8 cellular contexts compared by ENCODE assay signal in the genomic region with DNA sequence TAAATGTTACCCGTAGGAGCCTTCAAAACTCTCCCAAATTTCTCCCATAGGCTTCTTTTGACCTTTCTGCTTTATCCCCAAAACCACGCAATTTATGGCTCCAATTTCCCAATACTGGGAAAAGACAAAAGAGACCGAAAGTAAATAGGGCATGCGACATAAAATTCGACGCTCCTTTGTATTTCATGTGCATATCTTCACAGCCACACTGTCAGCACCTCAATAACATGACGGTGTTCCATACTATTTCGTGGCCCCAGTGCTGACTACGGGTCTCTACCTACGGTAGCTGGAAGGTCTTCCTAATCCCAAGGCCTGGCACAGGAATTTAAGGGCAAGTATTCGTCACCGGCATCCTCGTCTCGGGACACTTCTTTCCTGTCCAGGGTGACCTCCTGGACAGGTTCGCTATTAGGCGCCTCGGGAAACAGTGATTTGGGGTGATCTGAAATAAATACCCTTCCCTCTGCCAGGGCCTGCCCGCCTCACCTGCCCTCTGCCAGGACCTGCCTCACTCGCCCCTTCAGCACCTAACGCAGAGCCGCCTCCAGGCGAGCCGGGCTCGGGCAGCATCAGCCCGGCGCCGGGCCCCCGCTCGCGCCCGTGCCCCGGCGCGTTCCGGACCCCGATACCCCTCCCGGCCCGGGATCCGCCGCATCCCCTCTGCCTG. TPM values are rescaled to one million over a fixed set of nuclear protein-coding genes. Genes with fewer than 3 reads are reported as not detected.
DNase-seq lines count a peak whose midpoint lies in the region; ATAC-seq and TF ChIP-seq lines count a peak whose summit lies in the region.

No MANE protein-coding gene starts in this region.

- H3K4me1 ChIP-seq in CD8-positive, alpha-beta T cell (ENCODE audit: insufficient read depth, low read length) = peaks cover 15% of the 10 kb centered on the region
- H3K4me1 ChIP-seq in ovary (ENCODE audit: insufficient read depth) (no peaks in the 10 kb centered on the region), thyroid gland (peaks cover 25 to 30% of the 10 kb centered on the region in 2 donors)

- peaks cover 3% of the 10 kb centered on the region for H3K36me3 Mint-ChIP-seq in CD8-positive, alpha-beta T cell

- TF ChIP-seq POLR2A in ovary (IDR thresholded peaks at IDR 0.05) (no peak), thyroid gland (IDR thresholded peaks at IDR 0.05) (no peak)

- H3K4me3 ChIP-seq in CD8-positive, alpha-beta T cell (ENCODE audit: low read depth, low read length) = peak overlapping the region; percentile 64
- H3K4me3 ChIP-seq in ovary (peak overlapping the region; percentile 84), thyroid gland (replicated peaks in 1 of 3) (peak overlapping the region; percentile 78 to 81 (median 80))

- POLR2A ChIA-PET in CD8-positive, alpha-beta T cell (lab: Charles Lee) = interaction anchor here (0.7 to 2.0 kb wide), 3 partner anchors 206 to 1100 kb away, joined by 3 to 10 read pairs (median 4); partner anchors contain the start of gene ASXL2

- DNase-seq in CD8-positive, alpha-beta T cell = peak; percentile 43 to 80 (median 69)
- DNase-seq in RPMI7951 (ENCODE audit: low read depth) (peak; percentile 50), glomerular visceral epithelial cell (ENCODE audit: extremely low spot score) (peak; percentile 54), ovary (peak in 4 of 5 donors; percentile 56 to 76 (median 64)), thyroid gland (peak; percentile 77 to 78)
- DNase-seq in activated gamma-delta T cell treated with anti-CD3 and anti-CD28 coated beads, Interleukin-2, amount 50 U/mL, for 16 hours (ENCODE audit: low read depth) = peak; percentile 52

- H3K27me3 Mint-ChIP-seq in CD8-positive, alpha-beta T cell (ENCODE audit: low read depth) = no peaks in the 10 kb centered on the region

- no peak for TF ChIP-seq EP300 in ovary (IDR thresholded peaks at IDR 0.05)

- peak; percentile 82 for ATAC-seq in CD8-positive, alpha-beta T cell
- peak; percentile 61 for ATAC-seq in GM19455 (IDR thresholded peaks at IDR 0.05; ENCODE audit: unreplicated experiment)
- ATAC-seq in HG03571 (IDR thresholded peaks at IDR 0.05; ENCODE audit: unreplicated experiment) = peak; percentile 41

- H3K27ac Mint-ChIP-seq in CD8-positive, alpha-beta T cell = peak overlapping the region; percentile 83

- H3K9me3 ChIP-seq in CD8-positive, alpha-beta T cell (ENCODE audit: low read length) = no peaks in the 10 kb centered on the region
- H3K9me3 ChIP-seq in ovary (no peaks in the 10 kb centered on the region), thyroid gland (no peaks in the 10 kb centered on the region)

- peak overlapping the region; percentile 62 for H3K27ac ChIP-seq in CD8-positive, alpha-beta T cell (ENCODE audit: low read depth, low read length)
- peak overlapping the region; percentile 37 to 92 for H3K27ac ChIP-seq in ovary
- peak overlapping the region; percentile 77 to 92 (median 85) for H3K27ac ChIP-seq in thyroid gland

- CTCF ChIA-PET in CD8-positive, alpha-beta T cell (lab: Charles Lee) = interaction anchor here (0.9 to 2.2 kb wide), 3 partner anchors 8 to 66 kb away, joined by 3 to 8 read pairs (median 3); no protein-coding TSS in a partner anchor

- WGBS in ovary, 3 donors = 6 to 9% (median 8%) methylated on average over 39 to 40 of the region's 40 CpGs
- WGBS in thyroid gland, 2 donors = 11 to 12% methylated on average over 15 to 17 of the region's 40 CpGs

- H3K27me3 ChIP-seq in CD8-positive, alpha-beta T cell (ENCODE audit: insufficient read depth, low read length) = no peaks in the 10 kb centered on the region
- no peaks in the 10 kb centered on the region for H3K27me3 ChIP-seq in ovary
- H3K27me3 ChIP-seq in thyroid gland = no peaks in the 10 kb centered on the region

- peaks cover 33% of the 10 kb centered on the region for H3K4me1 Mint-ChIP-seq in CD8-positive, alpha-beta T cell (ENCODE audit: low read depth)

- no peak for TF ChIP-seq CTCF in CD8-positive, alpha-beta T cell (IDR thresholded peaks at IDR 0.05)
- TF ChIP-seq CTCF in ovary (IDR thresholded peaks at IDR 0.05) (no peak), thyroid gland (IDR thresholded peaks at IDR 0.05) (no peak)

- no peaks in the 10 kb centered on the region for H3K9me3 Mint-ChIP-seq in CD8-positive, alpha-beta T cell

- H3K4me3 Mint-ChIP-seq in CD8-positive, alpha-beta T cell = peak overlapping the region; percentile 88

- intact Hi-C loops in CD8-positive, alpha-beta T cell (cut with DNase I, micrococcal nuclease) = loop anchor here (1.0 to 10.0 kb wide), 13 partner anchors 206 to 1728 kb away; partner anchors contain the start of genes KIF3C (in 2 of the 2), UBXN2A (in 2 of the 2), ASXL2 (in 1 of the 2) and DNAJC27 (in 1 of the 2)
- intact Hi-C loops in ovary (cut with DNase I) = loop anchor here in 2 of 4 donors (10.0 kb wide), 2 partner anchors 78 to 298 kb away; no protein-coding TSS in a partner anchor
- intact Hi-C loops in thyroid gland (cut with DNase I) = no loop called here

- no peaks in the 10 kb centered on the region for H3K36me3 ChIP-seq in CD8-positive, alpha-beta T cell (ENCODE audit: insufficient read depth, low read length)
- H3K36me3 ChIP-seq in ovary (no peaks in the 10 kb centered on the region), thyroid gland (no peaks in the 10 kb centered on the region)

RNA-seq across cellular contexts. Expression of gene DTNB, which starts 0.7 kb away (rescaled TPM):
- total RNA-seq in CD8-positive, alpha-beta T cell = 10 to 100 TPM; 27.1 to 33.2 TPM
- 4.8 and 8.4 TPM in 2 replicates for total RNA-seq in RPMI7951 (2014; rRNA removed; shearing (Covaris generic))
- total RNA-seq in ovary (10 to 100 TPM in 6 of 7 donors, 1 to 10 TPM in 1; 9.4 to 24.9 (median 17.6) TPM), thyroid gland (10 to 100 TPM; 38.9 to 75.2 (median 55.5) TPM)
- polyA plus RNA-seq in ovary = 10 to 100 TPM in 1 of 2 donors, 1 to 10 TPM in 1; 8.0 to 14.3 TPM

Comparison
In these comparisons a context has a peak if more than half of its experiments do, and no peak if none do; other contexts are left out.
1. Peak in every context shown above with its lines: DNase-seq, ATAC-seq, H3K4me3 ChIP-seq and H3K27ac ChIP-seq.